Comparison of ENCODE assay signal across 8 cellular contexts in the genomic region with DNA sequence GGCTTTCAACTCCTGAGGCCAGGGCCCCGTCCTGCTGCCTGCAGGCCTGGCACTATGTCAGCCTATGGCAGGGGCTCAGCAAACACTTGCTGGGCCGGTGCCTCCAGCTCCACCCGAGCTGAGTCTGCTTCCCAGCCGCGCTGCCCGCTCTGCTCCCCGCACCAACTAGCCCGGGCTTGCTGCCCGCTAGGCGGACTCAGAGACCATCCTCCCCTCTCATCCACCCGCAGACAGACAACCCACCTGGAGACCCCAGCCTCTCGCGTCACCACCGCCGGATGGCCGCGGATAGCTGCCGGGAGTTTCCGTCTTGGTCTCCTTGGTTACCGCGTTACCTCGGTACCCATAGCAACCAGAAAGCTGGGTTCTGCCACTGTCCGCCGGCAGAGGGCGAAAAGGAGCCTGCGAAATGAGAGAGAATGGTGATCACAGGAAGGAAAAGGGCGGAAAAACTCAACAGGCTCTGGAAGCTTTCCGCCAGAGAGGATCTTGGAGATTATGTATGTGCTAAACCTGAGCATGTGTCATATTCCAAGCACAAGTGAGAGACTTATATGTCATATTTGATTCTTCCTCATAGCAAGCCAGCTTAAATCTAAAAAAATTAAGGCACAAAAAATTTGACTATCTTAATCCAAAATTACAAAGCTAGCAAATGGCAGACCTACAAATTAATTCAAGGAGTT. TPM values are rescaled to one million over a fixed set of nuclear protein-coding genes. Genes with fewer than 3 reads are reported as not detected.
DNase-seq lines count a peak whose midpoint lies in the region; ATAC-seq, FAIRE-seq and TF ChIP-seq lines count a peak whose summit lies in the region.

A gene with protein sequence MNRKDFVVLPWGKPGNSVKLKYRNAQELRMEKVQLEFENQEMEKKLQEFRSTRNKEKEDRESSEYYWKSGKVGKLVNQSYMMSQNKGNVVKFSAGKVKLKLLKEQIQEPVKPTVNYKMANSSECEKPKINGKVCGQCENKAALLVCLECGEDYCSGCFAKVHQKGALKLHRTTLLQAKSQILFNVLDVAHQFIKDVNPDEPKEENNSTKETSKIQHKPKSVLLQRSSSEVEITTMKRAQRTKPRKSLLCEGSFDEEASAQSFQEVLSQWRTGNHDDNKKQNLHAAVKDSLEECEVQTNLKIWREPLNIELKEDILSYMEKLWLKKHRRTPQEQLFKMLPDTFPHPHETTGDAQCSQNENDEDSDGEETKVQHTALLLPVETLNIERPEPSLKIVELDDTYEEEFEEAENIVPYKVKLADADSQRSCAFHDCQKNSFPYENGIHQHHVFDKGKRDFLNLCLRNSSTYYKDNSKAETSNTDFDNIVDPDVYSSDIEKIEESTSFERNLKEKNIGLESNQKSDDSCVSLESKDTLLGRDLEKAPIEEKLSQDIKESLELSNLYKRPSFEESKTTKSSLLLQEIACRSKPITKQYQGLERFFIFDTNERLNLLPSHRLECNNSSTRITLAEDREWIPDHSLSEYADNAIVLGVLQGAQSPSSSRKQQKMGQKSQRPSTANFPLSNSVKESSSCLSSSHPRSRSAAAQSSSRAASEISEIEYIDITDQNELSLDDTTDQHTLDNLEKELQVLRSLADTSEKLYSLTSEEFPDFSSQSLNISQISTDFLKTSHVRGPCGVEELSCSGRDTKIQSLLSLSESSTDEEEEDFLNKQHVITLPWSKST (minus strand): TSS at position 294 of the 686 bp plus-strand sequence. CDS start 7,396 bp downstream, outside the sequence.

- peak within 1 kb of the TSS; percentile 64 for H3K4me2 ChIP-seq in A549

- H3K9me3 ChIP-seq in A549 (no peaks in the 10 kb centered on the region), WERI-Rb-1 (ENCODE audit: severe bottlenecking) (no peaks in the 10 kb centered on the region)

- ATAC-seq in A549 (peak; percentile 97 to 99), GM18868 (IDR thresholded peaks at IDR 0.05; ENCODE audit: unreplicated experiment) (peak; percentile 100), HG03135 (IDR thresholded peaks at IDR 0.05; ENCODE audit: unreplicated experiment) (peak; percentile 100)

- H3K27ac ChIP-seq in A549 (0 out of 6 replicates have a peak within 1 kb of the TSS, but pooled peaks of 1 of the 2 experiments have one; percentile 38), WERI-Rb-1 (no peak within 1 kb of the TSS)

- POLR2A ChIA-PET in A549 (lab: Yijun Ruan, JAX): no interaction called here

- CTCF ChIA-PET in A549 (lab: Yijun Ruan, JAX): interaction anchor here (0.8 to 1.9 kb wide), 10 partner anchors 8 to 660 kb away, joined by 3 to 10 read pairs (median 4); no protein-coding TSS in a partner anchor

- TF ChIP-seq CTCF in A549 (IDR thresholded peaks at IDR 0.05) (peak; percentile 69), WERI-Rb-1 (IDR thresholded peaks at IDR 0.05; ENCODE audit: low read depth, low read length) (peak; percentile 80), bronchial epithelial cell (IDR thresholded peaks at IDR 0.05; ENCODE audit: insufficient read depth, low read length, severe bottlenecking) (peak; percentile 92)

- WGBS in A549 (ENCODE audit: missing lambda C conversion rate): 6% methylated on average over 6 of the region's 28 CpGs

- TF ChIP-seq POLR2A in A549 (IDR thresholded peaks at IDR 0.05; ENCODE audit: low read length): no peak

- H3K36me3 ChIP-seq in WERI-Rb-1 (no peaks in the 10 kb centered on the region), bronchial epithelial cell (ENCODE audit: control insufficient read depth, insufficient read depth, low read length) (no peaks in the 10 kb centered on the region)

- H3K27me3 ChIP-seq in WERI-Rb-1 (ENCODE audit: insufficient read depth, low read depth, severe bottlenecking) (no peaks in the 10 kb centered on the region), bronchial epithelial cell (ENCODE audit: control insufficient read depth, insufficient read depth, low read length) (no peaks in the 10 kb centered on the region)

- TF ChIP-seq EP300 in A549 (IDR thresholded peaks at IDR 0.05): no peak

- H3K4me1 ChIP-seq in A549: no peaks in the 10 kb centered on the region

- DNase-seq in A549 (ENCODE audit: low read depth in 1 of 2, low spot score in 1 of 2) (peak; percentile 4 to 72), NCI-H2196 (lab: John Stamatoyannopoulos, UW; ENCODE audit: unreplicated experiment) (peak; percentile 95), WERI-Rb-1 (peak; percentile 93), bronchial epithelial cell (ENCODE audit: low read depth) (peak; percentile 77), iris pigment epithelial cell (ENCODE audit: low read depth) (peak; percentile 72)
- DNase-seq in stimulated activated CD4-positive, alpha-beta T cell treated with anti-CD3 and anti-CD28 coated beads, Interleukin-12 subunit alpha, Interleukin-12 subunit beta, amount 100 ng/mL, for 4 hours: peak; percentile 80

- peak within 1 kb of the TSS; percentile 36 for H3K4me3 ChIP-seq in A549
- peak within 1 kb of the TSS; percentile 57 for H3K4me3 ChIP-seq in WERI-Rb-1 (ENCODE audit: low read depth, low read length)
- peak within 1 kb of the TSS; percentile 37 for H3K4me3 ChIP-seq in bronchial epithelial cell (ENCODE audit: low read depth, low read length)

- FAIRE-seq in A549 (lab: Jason Lieb, UNC) (no peak), bronchial epithelial cell (lab: Jason Lieb, UNC) (no peak)

- TF ChIP-seq RAD21 in A549 (conservative IDR thresholded peaks at IDR 0.05 in 1 of 2, IDR thresholded peaks at IDR 0.05 in 1 of 2): peak; percentile 58 to 63

TF ChIP-seq in A549, 52 proteins besides CTCF, POLR2A, EP300 and RAD21:
- peak; percentile 72 for TF ChIP-seq SMC3 (IDR thresholded peaks at IDR 0.05)
- TF ChIP-seq, protein P1, sequence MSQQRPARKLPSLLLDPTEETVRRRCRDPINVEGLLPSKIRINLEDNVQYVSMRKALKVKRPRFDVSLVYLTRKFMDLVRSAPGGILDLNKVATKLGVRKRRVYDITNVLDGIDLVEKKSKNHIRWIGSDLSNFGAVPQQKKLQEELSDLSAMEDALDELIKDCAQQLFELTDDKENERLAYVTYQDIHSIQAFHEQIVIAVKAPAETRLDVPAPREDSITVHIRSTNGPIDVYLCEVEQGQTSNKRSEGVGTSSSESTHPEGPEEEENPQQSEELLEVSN (IDR thresholded peaks at IDR 0.05; ENCODE audit: borderline replicate concordance, low read depth): 0 out of 2 replicates have a peak, but pooled peaks have one; percentile 30
- TF ChIP-seq, protein P2, sequence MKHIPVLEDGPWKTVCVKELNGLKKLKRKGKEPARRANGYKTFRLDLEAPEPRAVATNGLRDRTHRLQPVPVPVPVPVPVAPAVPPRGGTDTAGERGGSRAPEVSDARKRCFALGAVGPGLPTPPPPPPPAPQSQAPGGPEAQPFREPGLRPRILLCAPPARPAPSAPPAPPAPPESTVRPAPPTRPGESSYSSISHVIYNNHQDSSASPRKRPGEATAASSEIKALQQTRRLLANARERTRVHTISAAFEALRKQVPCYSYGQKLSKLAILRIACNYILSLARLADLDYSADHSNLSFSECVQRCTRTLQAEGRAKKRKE (CRISPR knock-in tag; IDR thresholded peaks at IDR 0.05; ENCODE audit: low read depth): no peak
TF ChIP-seq in A549: peak in this region for 2.

RNA-seq across cellular contexts. Expression of the gene that starts here (rescaled TPM):
- polyA plus RNA-seq in A549 (2011; rRNA removed) (0.04 and 0.05 TPM in 2 replicates), A549 (2017; fragmentation: RNase III; extraction: RNeasy Plus Mini Kit Qiagen cat#74134 plus additional on column Dnase treatment) (not detected in 3 replicates)
- polyA plus RNA-seq in A549 (2012; cell fraction: cytosol; rRNA removed): not detected in 2 replicates
- polyA plus RNA-seq in A549 (2012; cell fraction: nucleus; rRNA removed): not detected in 2 replicates
- not detected in 2 replicates for polyA minus RNA-seq in A549 (2011; rRNA and poly(A)+ RNA removed)
- total RNA-seq in bronchial epithelial cell: under 0.01 TPM in 1 of 2 replicates, not detected in the other

Comparison
In these comparisons a context has a peak if more than half of its experiments do, and no peak if none do; other contexts are left out.
1. Peak in DNase-seq, ATAC-seq, H3K4me3 ChIP-seq and H3K4me2 ChIP-seq in A549; RNA of the gene not detected or under 1 TPM.
2. Peak in DNase-seq and H3K4me3 ChIP-seq in bronchial epithelial cell; RNA of the gene not detected or under 1 TPM.
3. DNase-seq: peak in every context shown above with its lines; median percentile 95 in NCI-H2196; 93 in WERI-Rb-1; 80 in stimulated activated CD4-positive, alpha-beta T cell treated with anti-CD3 and anti-CD28 coated beads, Interleukin-12 subunit alpha, Interleukin-12 subunit beta, amount 100 ng/mL, for 4 hours; 77 in bronchial epithelial cell; 72 in iris pigment epithelial cell; 38 in A549.